In the genomic region with DNA sequence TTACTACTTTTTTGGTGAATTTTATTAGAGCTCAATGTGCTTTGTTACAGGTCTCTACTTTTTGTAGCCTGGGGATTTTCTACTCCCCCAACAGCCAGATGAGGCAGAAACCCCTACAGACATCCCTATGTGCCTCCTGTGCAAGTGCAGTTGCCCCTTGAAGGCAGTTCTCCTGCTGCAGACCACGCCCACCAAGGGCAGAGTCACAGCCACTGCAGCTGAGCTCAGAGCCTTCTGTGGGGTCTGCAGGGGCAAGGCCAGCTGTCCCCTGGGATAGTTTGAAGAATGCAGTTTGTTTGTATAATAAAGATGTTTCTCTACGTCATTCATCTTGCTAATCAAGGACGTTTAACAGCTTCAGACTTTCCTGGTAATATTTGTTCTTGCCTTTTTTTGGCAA, we compare ENCODE assay signal across 31 cellular contexts.
"Had no signal": no experiment of that assay in that cellular context is flagged by ENCODE, and none has a peak within 500 bp of the region (broad histone marks: within the 10 kb centered on the region; RNA-seq: fewer than 3 reads in every experiment).

No MANE protein-coding gene starts in this region.

- H3K27ac Mint-ChIP-seq: activated CD4-positive, alpha-beta T cell treated with anti-CD3 and anti-CD28 coated beads, Interleukin-2, amount 10 ng/mL, durations not matched to agents 24 days and 14 days; activated CD8-positive, alpha-beta T cell treated with anti-CD3 and anti-CD28 coated beads for 36 hours; activated naive CD4-positive, alpha-beta T cell treated with anti-CD3 and anti-CD28 coated beads, Interleukin-2, amount 50 U/mL, for 72 hours; activated T-helper 2 cell treated with anti-CD3 and anti-CD28 coated beads, Interferon-gamma antibody, Interleukin-2, Interleukin-4, amounts not matched to agents 10 μg/mL and 5 μg/mL and 100 μg/mL, durations not matched to agents 14 hours and 24 hours and 36 hours; brain had no signal

- H3K27ac ChIP-seq: adrenal gland, KMS-11, Peyer's patch, WERI-Rb-1 had no signal

- DNase-seq: activated CD4-positive, alpha-beta T cell treated with anti-CD3 and anti-CD28 coated beads, Interleukin-2, amount 10 ng/mL, durations not matched to agents 24 days and 14 days; activated CD4-positive, alpha-beta T cell treated with anti-CD3 and anti-CD28 coated beads, Interleukin-2, amount 50 U/mL, for 4 hours; activated CD8-positive, alpha-beta T cell treated with anti-CD3 and anti-CD28 coated beads for 36 hours; activated gamma-delta T cell; activated naive CD4-positive, alpha-beta T cell treated with Interleukin-2 at 50 U/mL for 16 hours; activated T-cell treated with anti-CD3 and anti-CD28 coated beads, Interleukin-2, amount 50 U/mL, for 1 hour; adrenal gland; anterior cingulate cortex; caudate nucleus; cerebellar nuclear complex; MM.1S; MV-4-11; NCI-H1092; NCI-H1436 treated with DMSO at 0.1 percent for 48 hours; NCI-H1694 treated with DMSO at 0.1 percent for 48 hours; NCI-H2029; NCI-H345; NCI-H524 treated with DMSO at 0.1 percent for 48 hours; NCI-H748 treated with DMSO at 0.1 percent for 48 hours; NK-92 treated with Interleukin-12 subunit alpha and Interleukin-12 subunit beta, amount 100 ng/mL, for 24 hours; PC-3; Peyer's patch; RPMI8226; SIG-M5; SW 1271; T1000; WERI-Rb-1 had no signal

- H3K4me2 ChIP-seq: KMS-11 had no signal

- ATAC-seq: activated CD8-positive, alpha-beta T cell treated with anti-CD3 and anti-CD28 coated beads for 36 hours; activated naive CD4-positive, alpha-beta T cell treated with anti-CD3 and anti-CD28 coated beads, Interleukin-2, amount 50 U/mL, for 72 hours; PC-3 had no signal

- H3K9me3 Mint-ChIP-seq: activated CD4-positive, alpha-beta T cell treated with anti-CD3 and anti-CD28 coated beads, Interleukin-2, amount 10 ng/mL, durations not matched to agents 24 days and 14 days had no signal

- H3K4me1 Mint-ChIP-seq: activated CD4-positive, alpha-beta T cell treated with anti-CD3 and anti-CD28 coated beads, Interleukin-2, amount 10 ng/mL, durations not matched to agents 24 days and 14 days; brain had no signal

- H3K4me1 ChIP-seq: adrenal gland, Peyer's patch had no signal

- H3K9me3 ChIP-seq: adrenal gland had no signal

- H3K27me3 Mint-ChIP-seq: activated CD4-positive, alpha-beta T cell treated with anti-CD3 and anti-CD28 coated beads, Interleukin-2, amount 10 ng/mL, durations not matched to agents 24 days and 14 days; activated CD8-positive, alpha-beta T cell treated with anti-CD3 and anti-CD28 coated beads for 36 hours had no signal

- H3K36me3 Mint-ChIP-seq: brain had no signal

- H3K4me3 ChIP-seq: adrenal gland, Peyer's patch had no signal

- H3K4me3 Mint-ChIP-seq: activated CD4-positive, alpha-beta T cell treated with anti-CD3 and anti-CD28 coated beads, Interleukin-2, amount 10 ng/mL, durations not matched to agents 24 days and 14 days; activated CD8-positive, alpha-beta T cell treated with anti-CD3 and anti-CD28 coated beads for 36 hours; brain had no signal

- H3K36me3 ChIP-seq: adrenal gland, Peyer's patch, WERI-Rb-1 had no signal

- H3K27me3 ChIP-seq: adrenal gland, Peyer's patch had no signal

- H3K9ac ChIP-seq: KMS-11 had no signal
